ENCODE assay signal across 1 cellular context in the genomic region with DNA sequence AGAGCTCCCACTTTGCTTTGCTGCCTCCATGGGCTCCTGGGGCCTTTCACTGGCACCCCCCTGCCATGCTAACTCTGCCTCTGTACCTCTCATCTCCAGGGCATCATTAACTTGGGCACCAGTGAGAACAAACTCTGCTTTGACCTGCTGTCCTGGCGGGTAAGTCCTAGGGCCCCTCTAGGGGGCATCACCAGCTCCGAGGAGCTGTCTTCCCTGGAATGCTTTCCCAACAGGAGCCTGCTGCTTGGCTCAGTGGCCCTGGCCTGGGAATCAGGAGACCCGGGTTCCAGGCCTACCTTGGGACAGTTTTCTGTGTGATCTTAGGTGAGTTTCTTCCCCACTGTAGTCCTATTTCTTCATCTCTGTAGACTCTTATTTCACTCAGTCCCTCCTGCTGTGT.
TF ChIP-seq lines count a peak whose summit lies in the region.

No MANE protein-coding gene starts in this region.

TF ChIP-seq in SK-N-SH, 30 proteins besides CTCF, POLR2A, EP300 and RAD21:
- TF ChIP-seq NRF1 (IDR thresholded peaks at IDR 0.05; ENCODE audit: low read depth, low read length) (no peak), TAF1 (IDR thresholded peaks at IDR 0.05; ENCODE audit: borderline replicate concordance, low read depth, low read length) (no peak), MEF2A (IDR thresholded peaks at IDR 0.05; ENCODE audit: borderline replicate concordance, low read depth) (no peak), RXRA (IDR thresholded peaks at IDR 0.05; ENCODE audit: borderline replicate concordance, low read depth) (no peak), SIN3A (IDR thresholded peaks at IDR 0.05; ENCODE audit: borderline replicate concordance, low read depth, low read length) (no peak), NFIC (IDR thresholded peaks at IDR 0.05; ENCODE audit: borderline replicate concordance) (no peak), SMC3 (IDR thresholded peaks at IDR 0.05; ENCODE audit: low read depth, low read length) (no peak), FOXJ3 (CRISPR knock-in tag; IDR thresholded peaks at IDR 0.05) (no peak)
- TF ChIP-seq, protein P1, sequence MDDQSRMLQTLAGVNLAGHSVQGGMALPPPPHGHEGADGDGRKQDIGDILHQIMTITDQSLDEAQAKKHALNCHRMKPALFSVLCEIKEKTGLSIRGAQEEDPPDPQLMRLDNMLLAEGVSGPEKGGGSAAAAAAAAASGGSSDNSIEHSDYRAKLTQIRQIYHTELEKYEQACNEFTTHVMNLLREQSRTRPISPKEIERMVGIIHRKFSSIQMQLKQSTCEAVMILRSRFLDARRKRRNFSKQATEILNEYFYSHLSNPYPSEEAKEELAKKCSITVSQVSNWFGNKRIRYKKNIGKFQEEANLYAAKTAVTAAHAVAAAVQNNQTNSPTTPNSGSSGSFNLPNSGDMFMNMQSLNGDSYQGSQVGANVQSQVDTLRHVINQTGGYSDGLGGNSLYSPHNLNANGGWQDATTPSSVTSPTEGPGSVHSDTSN (IDR thresholded peaks at IDR 0.05), result no peak
